ENCODE assay signal across 1 cellular context in the genomic region with DNA sequence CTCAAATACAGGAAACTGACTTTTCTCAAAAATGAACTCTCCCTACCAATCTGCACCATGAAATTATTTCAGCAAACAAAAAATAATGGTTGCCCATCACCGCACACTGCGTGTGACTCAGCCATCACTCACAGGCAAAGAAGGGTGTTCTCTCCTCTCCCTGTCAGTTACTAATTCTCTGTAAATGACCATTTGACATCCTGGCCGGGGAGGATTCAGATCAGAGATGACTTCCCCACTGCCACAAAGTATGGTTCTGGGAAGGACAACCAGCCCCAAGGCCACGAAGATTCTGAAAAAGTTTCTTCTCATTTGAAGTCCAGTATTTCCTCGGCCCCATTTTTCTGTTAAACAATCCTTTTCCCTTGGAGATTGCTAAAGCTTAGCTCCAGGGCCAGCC.
TF ChIP-seq lines count a peak whose summit lies in the region.

No MANE protein-coding gene starts in this region.

TF ChIP-seq in H1, 55 proteins besides CTCF, POLR2A, EP300 and RAD21:
- TF ChIP-seq TAF1 (IDR thresholded peaks at IDR 0.05; ENCODE audit: low read depth, low read length) (no peak), POU5F1 (IDR thresholded peaks at IDR 0.05; ENCODE audit: low read depth, low read length) (no peak), NANOG (IDR thresholded peaks at IDR 0.05; ENCODE audit: insufficient read depth, low read depth, low read length, poor library complexity, severe bottlenecking) (no peak), TAF7 (optimal IDR thresholded peaks at IDR 0.05; ENCODE audit: borderline replicate concordance, low read depth, low read length) (no peak), SAP30 (IDR thresholded peaks at IDR 0.05; ENCODE audit: insufficient read depth, insufficient replicate concordance, low read length) (no peak), SUZ12 (IDR thresholded peaks at IDR 0.05; ENCODE audit: low read length) (no peak), SIX5 (IDR thresholded peaks at IDR 0.05; ENCODE audit: low read depth, low read length) (no peak), CHD2 (IDR thresholded peaks at IDR 0.05; ENCODE audit: low read length) (no peak), GTF2F1 (IDR thresholded peaks at IDR 0.05; ENCODE audit: borderline replicate concordance, low read depth, low read length) (no peak), SP1 (IDR thresholded peaks at IDR 0.05; ENCODE audit: low read depth, low read length) (no peak), ZNF274 (IDR thresholded peaks at IDR 0.05; ENCODE audit: borderline replicate concordance, extremely low read depth, low read length) (no peak), TCF12 (IDR thresholded peaks at IDR 0.05; ENCODE audit: low read depth, low read length) (no peak), BACH1 (IDR thresholded peaks at IDR 0.05; ENCODE audit: low read length) (no peak), TEAD4 (IDR thresholded peaks at IDR 0.05; ENCODE audit: low read depth, low read length) (no peak)
